In genomic region chr5:28328691-28329090, GRCh38 we compare ENCODE assay signal across 22 cellular contexts.
DNase-seq lines count a peak whose midpoint lies in the region; ATAC-seq lines count a peak whose summit lies in the region.
"Had no signal": no experiment of that assay in that cellular context is flagged by ENCODE, and none has a peak within 500 bp of the region (broad histone marks: within the 10 kb centered on the region; RNA-seq: fewer than 3 reads in every experiment).

No MANE protein-coding gene starts in this region.

- no peaks in the 10 kb centered on the region for H3K79me2 ChIP-seq in Karpas-422 (ENCODE audit: low read length)

- ATAC-seq in HG02870 (IDR thresholded peaks at IDR 0.05; ENCODE audit: unreplicated experiment), result no peak
- no peak for ATAC-seq in activated CD4-positive, alpha-beta T cell treated with anti-CD3 and anti-CD28 coated beads for 36 hours
- ATAC-seq: HCT116, K562, PC-3 had no signal

- H3K27me3 ChIP-seq in Karpas-422 (ENCODE audit: low read length), result no peaks in the 10 kb centered on the region

- intact Hi-C loops in activated CD4-positive, alpha-beta T cell treated with anti-CD3 and anti-CD28 coated beads for 36 hours (cut with DNase I, micrococcal nuclease), result no loop called here

- H3K36me3 ChIP-seq in Karpas-422 (ENCODE audit: insufficient read depth, low read length), result no peaks in the 10 kb centered on the region

- H3K9me2 ChIP-seq in Karpas-422 (replicated peaks; ENCODE audit: insufficient read depth, low read length), result no peaks in the 10 kb centered on the region

- H3K27ac Mint-ChIP-seq in activated CD4-positive, alpha-beta T cell treated with anti-CD3 and anti-CD28 coated beads for 36 hours, result no peak overlapping the region
- H3K27ac Mint-ChIP-seq: CD4-positive, alpha-beta T cell had no signal

- H3K27me3 Mint-ChIP-seq in activated CD4-positive, alpha-beta T cell treated with anti-CD3 and anti-CD28 coated beads for 36 hours, result no peaks in the 10 kb centered on the region
- H3K27me3 Mint-ChIP-seq: CD4-positive, alpha-beta T cell had no signal

- H3K4me1 ChIP-seq in Karpas-422 (ENCODE audit: low read length), result no peaks in the 10 kb centered on the region
- H3K4me1 ChIP-seq: Caco-2 had no signal

- H3K4me3 ChIP-seq in Karpas-422 (ENCODE audit: low read length), result no peak overlapping the region
- H3K4me3 ChIP-seq: GM23248, K562 had no signal

- no peaks in the 10 kb centered on the region for H4K20me1 ChIP-seq in Karpas-422 (ENCODE audit: insufficient read depth, low read depth, low read length)

- peaks cover 20% of the 10 kb centered on the region for H3K9me3 ChIP-seq in Karpas-422 (ENCODE audit: low read length)
- H3K9me3 ChIP-seq: Caco-2 had no signal

- H3K4me2 ChIP-seq in Karpas-422 (ENCODE audit: low read depth, low read length, poor library complexity, severe bottlenecking), result no peak overlapping the region

- no peak overlapping the region for H3K9ac ChIP-seq in Karpas-422 (ENCODE audit: low read length)
- H3K9ac ChIP-seq: GM23248 had no signal

- CTCF ChIA-PET in activated CD4-positive, alpha-beta T cell treated with anti-CD3 and anti-CD28 coated beads for 36 hours (lab: Charles Lee), result no interaction called here

- no peak overlapping the region for H3K4me3 Mint-ChIP-seq in activated CD4-positive, alpha-beta T cell treated with anti-CD3 and anti-CD28 coated beads for 36 hours
- H3K4me3 Mint-ChIP-seq: CD4-positive, alpha-beta T cell had no signal

- H3K36me3 Mint-ChIP-seq in activated CD4-positive, alpha-beta T cell treated with anti-CD3 and anti-CD28 coated beads for 36 hours (ENCODE audit: low read depth), result no peaks in the 10 kb centered on the region

- POLR2A ChIA-PET in activated CD4-positive, alpha-beta T cell treated with anti-CD3 and anti-CD28 coated beads for 36 hours (lab: Charles Lee), result no interaction called here

- peaks cover 10% of the 10 kb centered on the region for H3K9me3 Mint-ChIP-seq in activated CD4-positive, alpha-beta T cell treated with anti-CD3 and anti-CD28 coated beads for 36 hours (ENCODE audit: low read depth)

- H2AFZ ChIP-seq in Karpas-422 (ENCODE audit: low read length), result no peak overlapping the region
- H2AFZ ChIP-seq: GM23248 had no signal

- H3K27ac ChIP-seq in Karpas-422 (ENCODE audit: low read length), result no peak overlapping the region
- H3K27ac ChIP-seq: GM23248, RWPE1 had no signal

- no peaks in the 10 kb centered on the region for H3K4me1 Mint-ChIP-seq in activated CD4-positive, alpha-beta T cell treated with anti-CD3 and anti-CD28 coated beads for 36 hours

- DNase-seq in A172 (ENCODE audit: low spot score) (peak; percentile 32), LHCN-M2 (ENCODE audit: low read depth) (peak; percentile 67), astrocyte of the hippocampus (ENCODE audit: low read depth, low spot score) (peak; percentile 27), fibroblast of the conjunctiva (ENCODE audit: low read depth) (peak; percentile 12), Karpas-422 (no peak), iPS-NIHi7 (ENCODE audit: extremely low spot score) (no peak)
- DNase-seq in activated CD4-positive, alpha-beta T cell treated with anti-CD3 and anti-CD28 coated beads for 36 hours, result no peak
- DNase-seq: 8988T; Caco-2; CD4-positive, alpha-beta T cell; GDM1; GM23248; NCI-H1436; NCI-H1930; NCI-H345; NCI-H524 treated with DMSO at 0.1 percent for 48 hours; PC-3; SIG-M5 had no signal

Comparison
In these comparisons a context has a peak if more than half of its experiments do, and no peak if none do; other contexts are left out.
1. DNase-seq: peak in A172 (single experiment), LHCN-M2 (single experiment), astrocyte of the hippocampus (single experiment) and fibroblast of the conjunctiva (single experiment); none in Karpas-422 (single experiment), iPS-NIHi7 (single experiment) and activated CD4-positive, alpha-beta T cell treated with anti-CD3 and anti-CD28 coated beads for 36 hours (single experiment).